Comparison of ENCODE assay signal across 32 cellular contexts in genomic region chr20:51995038-51995437, GRCh38.
DNase-seq lines count a peak whose midpoint lies in the region; ATAC-seq, FAIRE-seq and TF ChIP-seq lines count a peak whose summit lies in the region.
"Had no signal": no experiment of that assay in that cellular context is flagged by ENCODE, and none has a peak within 500 bp of the region (broad histone marks: within the 10 kb centered on the region; RNA-seq: fewer than 3 reads in every experiment).

No MANE protein-coding gene starts in this region.

- peak overlapping the region in 1 of 11 experiments; percentile 33; a peak in 1 of 22 replicates for H3K27ac ChIP-seq in BLaER1 treated with 17β-estradiol and CSF1 and Interleukin-3, amounts not matched to agents 10 nM and 100 nM
- H3K27ac ChIP-seq in endothelial cell of umbilical vein (ENCODE audit: insufficient read depth, low read depth, low read length) (peak overlapping the region; percentile 45), neuronal stem cell (replicated peaks; ENCODE audit: low read length) (no peak overlapping the region), small intestine (ENCODE audit: low read depth in 1 of 2, low read length in 1 of 2) (no peak overlapping the region)
- H3K27ac ChIP-seq: dorsolateral prefrontal cortex, epithelial cell of prostate, left lung, ovary, right atrium auricular region, RWPE1, thoracic aorta, vagina, WERI-Rb-1 had no signal

- no peaks in the 10 kb centered on the region for H4K20me1 ChIP-seq in BLaER1 treated with 17β-estradiol and CSF1 and Interleukin-3, amounts not matched to agents 10 nM and 100 nM
- no peaks in the 10 kb centered on the region for H4K20me1 ChIP-seq in endothelial cell of umbilical vein (replicated peaks; ENCODE audit: control insufficient read depth, extremely low read depth, insufficient read depth, low read length)

- no peaks in the 10 kb centered on the region for H3K27me3 ChIP-seq in BLaER1 treated with 17β-estradiol and CSF1 and Interleukin-3, amounts not matched to agents 10 nM and 100 nM
- H3K27me3 ChIP-seq in endothelial cell of umbilical vein (ENCODE audit: control insufficient read depth in 2 of 2, insufficient read depth in 2 of 2, low read length in 2 of 2) (no peaks in the 10 kb centered on the region), neuronal stem cell (ENCODE audit: control insufficient read depth in 3 of 3, insufficient read depth in 3 of 3, low read depth in 1 of 3, low read length in 3 of 3) (no peaks in the 10 kb centered on the region), small intestine (ENCODE audit: control insufficient read depth in 2 of 2, insufficient read depth in 2 of 2, low read length in 2 of 2) (no peaks in the 10 kb centered on the region)
- H3K27me3 ChIP-seq: dorsolateral prefrontal cortex, left lung, ovary, right atrium auricular region, vagina had no signal

- no peak overlapping the region for H2BK5ac ChIP-seq in neuronal stem cell (ENCODE audit: low read length)

- intact Hi-C loops in endothelial cell of umbilical vein (cut with micrococcal nuclease) = loop anchor here (1.0 kb wide), 1 partner anchor 10 kb away; no protein-coding TSS in a partner anchor

- CTCF ChIA-PET in endothelial cell of umbilical vein (lab: Charles Lee) = interaction anchor here (1.2 kb wide), 1 partner anchor 195 kb away, joined by 3 read pairs; no protein-coding TSS in a partner anchor

- dilution Hi-C loops in endothelial cell of umbilical vein (cut with MboI; ENCODE audit: extremely low pct_ligation_motif_present, low sequenced_read_pairs) = no loop called here

- no peak overlapping the region for H2BK12ac ChIP-seq in neuronal stem cell (ENCODE audit: low read length)

- no peak overlapping the region for H3K4me3 ChIP-seq in BLaER1 treated with 17β-estradiol and CSF1 and Interleukin-3, amounts not matched to agents 10 nM and 100 nM
- H3K4me3 ChIP-seq in endothelial cell of umbilical vein (replicated peaks in 1 of 3; ENCODE audit: insufficient read depth in 1 of 3, low read depth in 1 of 3, low read length in 3 of 3) (no peak overlapping the region), neuronal stem cell (ENCODE audit: low read length in 2 of 2) (no peak overlapping the region), small intestine (ENCODE audit: low read depth in 1 of 2, low read length in 2 of 2) (no peak overlapping the region)
- H3K4me3 ChIP-seq: dorsolateral prefrontal cortex, left lung, ovary, right atrium auricular region, thoracic aorta, vagina had no signal

- no peak for TF ChIP-seq POLR2A in endothelial cell of umbilical vein (IDR thresholded peaks at IDR 0.05; ENCODE audit: low read depth, low read length)

- H3K79me2 ChIP-seq in endothelial cell of umbilical vein (ENCODE audit: control insufficient read depth, insufficient read depth, low read length) = no peaks in the 10 kb centered on the region

- POLR2A ChIA-PET in endothelial cell of umbilical vein (lab: Charles Lee) = no interaction called here

- no peak overlapping the region for H3K14ac ChIP-seq in neuronal stem cell (ENCODE audit: low read length)

- H3K79me1 ChIP-seq in neuronal stem cell (ENCODE audit: low read depth, low read length) = no peaks in the 10 kb centered on the region

- WGBS in neuronal stem cell (ENCODE audit: extremely low coverage in 2 of 2, insufficient read length in 2 of 2, insufficient replicate concordance in 1 of 2), 2 donors = no CpG with 5 or more reads among the region's 5 CpGs
- WGBS in small intestine, 3 donors = 72 to 86% (median 82%) methylated on average over 5 of the region's 5 CpGs

- no TSS peak for BruUV-seq in endothelial cell of umbilical vein (replicated peaks; lab: Mats Ljungman, UMichigan)

- no peak overlapping the region for H3K4ac ChIP-seq in neuronal stem cell (ENCODE audit: low read length)

- no peak overlapping the region for H4K8ac ChIP-seq in neuronal stem cell (ENCODE audit: low read depth, low read length)

- no peak for TF ChIP-seq CTCF in endothelial cell of umbilical vein (IDR thresholded peaks at IDR 0.05; ENCODE audit: extremely low read depth in 1 of 2, insufficient read depth in 1 of 2, low read depth in 1 of 2, low read length in 2 of 2)

- no peak overlapping the region for H2AFZ ChIP-seq in endothelial cell of umbilical vein (ENCODE audit: low read depth, low read length)
- peak overlapping the region; percentile 56 for H2AFZ ChIP-seq in neuronal stem cell (ENCODE audit: low read length)

- H4K91ac ChIP-seq in neuronal stem cell (ENCODE audit: low read depth, low read length, poor library complexity) = no peak overlapping the region

- no peak overlapping the region for H2AK5ac ChIP-seq in neuronal stem cell (ENCODE audit: low read depth, low read length)

- ATAC-seq in GM21390 (IDR thresholded peaks at IDR 0.05; ENCODE audit: unreplicated experiment) = no peak
- ATAC-seq: activated naive CD4-positive, alpha-beta T cell treated with anti-CD3 and anti-CD28 coated beads, Interleukin-2, amount 50 U/mL, for 72 hours; left lung; stimulated activated naive B cell treated with anti-CD40 and anti-IgM and Interleukin-4, amounts not matched to agents 10 μg/mL and 1 μg/mL and 100 μg/mL, for 72 hours had no signal

- H3K9me3 ChIP-seq in BLaER1 treated with 17β-estradiol and CSF1 and Interleukin-3, amounts not matched to agents 10 nM and 100 nM (replicated peaks in 1 of 11) = peaks cover 0 to 15% (median 6%) of the 10 kb centered on the region in 11 experiments; a peak in 8 of 22 replicates
- H3K9me3 ChIP-seq in endothelial cell of umbilical vein (replicated peaks; ENCODE audit: control insufficient read depth, insufficient read depth, low read length) (no peaks in the 10 kb centered on the region), neuronal stem cell (replicated peaks in 1 of 2; ENCODE audit: control insufficient read depth in 2 of 2, insufficient read depth in 1 of 2, low read depth in 1 of 2, low read length in 2 of 2) (peaks cover 0 to 13% of the 10 kb centered on the region in 2 donors), small intestine (ENCODE audit: control insufficient read depth, low read depth) (no peaks in the 10 kb centered on the region)
- H3K9me3 ChIP-seq: left lung, ovary, right atrium auricular region, thoracic aorta, vagina had no signal

- H3K4me2 ChIP-seq in BLaER1 treated with 17β-estradiol and CSF1 and Interleukin-3, amounts not matched to agents 10 nM and 100 nM = peak overlapping the region; percentile 40 to 72 (median 56); a peak in 17 of 22 replicates
- H3K4me2 ChIP-seq in endothelial cell of umbilical vein (ENCODE audit: insufficient read depth, low read length) (no peak overlapping the region), neuronal stem cell (ENCODE audit: insufficient read depth, low read length, poor library complexity, severe bottlenecking) (no peak overlapping the region)

- H3K36me3 ChIP-seq in BLaER1 treated with 17β-estradiol and CSF1 and Interleukin-3, amounts not matched to agents 10 nM and 100 nM = no peaks in the 10 kb centered on the region
- H3K36me3 ChIP-seq in endothelial cell of umbilical vein (ENCODE audit: control insufficient read depth in 2 of 2, extremely low read depth in 1 of 2, insufficient read depth in 2 of 2, low read length in 2 of 2) (no peaks in the 10 kb centered on the region), neuronal stem cell (replicated peaks in 1 of 2; ENCODE audit: control insufficient read depth in 2 of 2, insufficient read depth in 2 of 2, low read length in 2 of 2) (no peaks in the 10 kb centered on the region), small intestine (ENCODE audit: control insufficient read depth in 2 of 2, insufficient read depth in 2 of 2, low read length in 2 of 2) (no peaks in the 10 kb centered on the region)
- H3K36me3 ChIP-seq: left lung, ovary, right atrium auricular region, thoracic aorta, vagina, WERI-Rb-1 had no signal

- no peak overlapping the region for H3K23ac ChIP-seq in neuronal stem cell (ENCODE audit: low read depth, low read length, poor library complexity)

- FAIRE-seq in endothelial cell of umbilical vein (lab: Jason Lieb, UNC) (peak; percentile 15), small intestine (lab: Jason Lieb, UNC) (no peak)
- FAIRE-seq: frontal cortex, G401.6, H1 had no signal

- no peak overlapping the region for H2BK15ac ChIP-seq in neuronal stem cell (ENCODE audit: low read length)

- DNase-seq in RPMI7951 (ENCODE audit: low read depth) = peak; percentile 74
- peak; percentile 8 for DNase-seq in endothelial cell of umbilical vein (ENCODE audit: low read depth, low spot score)
- no peak for DNase-seq in neuronal stem cell (ENCODE audit: low spot score)
- no peak for DNase-seq in small intestine
- no peak for DNase-seq in OCI-M2 (lab: John Stamatoyannopoulos, UW; ENCODE audit: unreplicated experiment)
- DNase-seq in GM19240 (ENCODE audit: insufficient read length, low spot score) = no peak
- DNase-seq: activated CD4-positive, alpha-beta T cell treated with anti-CD3 and anti-CD28 coated beads, Interleukin-2, amount 50 U/mL, for 1 hour; aorta; CD4-positive, alpha-beta T cell; central memory CD4-positive, alpha-beta T cell; dorsolateral prefrontal cortex; hypothalamus; Kasumi-1; left lung; mesendoderm; NCI-H1694 treated with DMSO at 0.1 percent for 48 hours; NCI-H526 treated with DMSO at 0.1 percent for 48 hours; ovary; stimulated activated CD4-positive, alpha-beta T cell treated with anti-CD3 and anti-CD28 coated beads, Interleukin-4, amount 100 ng/mL, for 24 hours; stimulated activated naive B cell treated with anti-CD40 and anti-IgM and Interleukin-4, amounts not matched to agents 10 μg/mL and 1 μg/mL and 100 μg/mL, for 72 hours; WERI-Rb-1 had no signal

- H3K4me1 ChIP-seq in BLaER1 treated with 17β-estradiol and CSF1 and Interleukin-3, amounts not matched to agents 10 nM and 100 nM = peaks cover 10 to 26% (median 13%) of the 10 kb centered on the region in 10 experiments
- H3K4me1 ChIP-seq in endothelial cell of umbilical vein (ENCODE audit: control insufficient read depth, extremely low read depth, insufficient read depth, low read length) (peaks cover 11% of the 10 kb centered on the region), neuronal stem cell (ENCODE audit: control insufficient read depth in 2 of 2, insufficient read depth in 1 of 2, low read depth in 1 of 2, low read length in 2 of 2) (peaks cover 2 to 5% of the 10 kb centered on the region in 2 donors), small intestine (ENCODE audit: control insufficient read depth in 2 of 2, insufficient read depth in 1 of 2, low read depth in 1 of 2, low read length in 1 of 2) (no peaks in the 10 kb centered on the region)
- H3K4me1 ChIP-seq: left lung, right atrium auricular region, vagina had no signal

- no peak overlapping the region for H2BK120ac ChIP-seq in neuronal stem cell (ENCODE audit: low read depth, low read length)

- H3K9ac ChIP-seq in BLaER1 treated with 17β-estradiol and CSF1 and Interleukin-3, amounts not matched to agents 10 nM and 100 nM = no peak overlapping the region
- H3K9ac ChIP-seq in endothelial cell of umbilical vein (replicated peaks; ENCODE audit: extremely low read depth, insufficient read depth, low read length) = peak overlapping the region; percentile 34
- H3K9ac ChIP-seq in neuronal stem cell (ENCODE audit: low read depth, low read length, poor library complexity) = no peak overlapping the region

- no peaks in the 10 kb centered on the region for H3K9me1 ChIP-seq in endothelial cell of umbilical vein (replicated peaks; ENCODE audit: control insufficient read depth, extremely low read depth, insufficient read depth, low read length)

- H3K18ac ChIP-seq in neuronal stem cell (ENCODE audit: low read length) = no peak overlapping the region

Comparison
In these comparisons a context has a peak if more than half of its experiments do, and no peak if none do; other contexts are left out.
1. H3K4me2 ChIP-seq: peak in BLaER1 treated with 17β-estradiol and CSF1 and Interleukin-3, amounts not matched to agents 10 nM and 100 nM (11 of 11); none in endothelial cell of umbilical vein (single experiment) and neuronal stem cell (single experiment).
2. DNase-seq: peak in RPMI7951 (single experiment) and endothelial cell of umbilical vein (single experiment); none in neuronal stem cell (single experiment), small intestine (single experiment), OCI-M2 (single experiment) and GM19240 (single experiment).